8 cellular contexts compared by ENCODE assay signal in the genomic region with DNA sequence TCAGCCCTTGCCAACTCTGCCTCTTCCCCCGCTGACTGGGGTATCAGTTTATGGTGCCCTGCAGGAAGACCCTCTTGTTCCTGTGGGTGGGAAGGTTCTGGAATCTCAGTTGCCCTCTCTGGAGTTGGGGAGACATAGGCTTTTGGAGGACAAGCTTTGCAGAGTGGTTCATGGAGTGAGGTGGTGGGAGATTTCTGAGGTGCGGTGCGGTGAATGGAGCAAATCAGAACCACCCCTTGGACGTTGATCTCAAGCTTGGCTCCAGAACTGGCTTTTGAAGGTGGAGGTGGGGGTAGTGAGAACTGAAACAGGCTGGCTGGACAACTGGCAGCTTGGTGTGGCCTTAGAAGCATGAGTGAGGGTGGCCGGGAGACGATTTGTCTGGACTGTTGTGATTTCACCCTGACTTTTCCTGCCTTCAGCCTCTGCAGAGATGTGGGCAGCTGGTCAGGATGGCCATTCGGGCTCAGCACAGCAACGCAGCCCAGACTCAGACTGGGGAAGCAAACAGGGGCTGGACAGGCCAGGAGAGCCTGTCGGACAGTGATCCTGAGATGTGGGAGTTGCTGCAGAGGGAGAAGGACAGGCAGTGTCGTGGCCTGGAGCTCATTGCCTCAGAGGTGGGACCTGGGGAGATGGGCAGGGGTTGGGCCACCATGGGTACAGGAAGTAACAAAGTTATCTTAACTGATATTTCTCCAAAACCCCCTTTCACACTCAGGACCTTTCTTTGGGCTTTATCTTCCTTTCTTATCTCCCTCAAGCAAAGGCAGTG. TPM values are rescaled to one million over a fixed set of nuclear protein-coding genes. Genes with fewer than 3 reads are reported as not detected.
A peak's percentile ranks its signal among the peaks of the same experiment; 100 is the strongest.
DNase-seq lines count a peak whose midpoint lies in the region; ATAC-seq, FAIRE-seq and TF ChIP-seq lines count a peak whose summit lies in the region.

No MANE protein-coding gene starts in this region.

- H3K4me3 ChIP-seq in A549 (peak overlapping the region; percentile 78), HUES48 (ENCODE audit: low read depth, low read length) (peak overlapping the region; percentile 76), cardiac fibroblast (replicated peaks in 1 of 2; ENCODE audit: low read depth in 2 of 2, low read length in 2 of 2) (peak overlapping the region; percentile 66), mesodermal cell (ENCODE audit: extremely low read depth, insufficient read depth, low read length, poor library complexity, severe bottlenecking) (peak overlapping the region; percentile 79)

- no peak for TF ChIP-seq EP300 in A549 (IDR thresholded peaks at IDR 0.05)

- no peak for TF ChIP-seq CTCF in A549 (IDR thresholded peaks at IDR 0.05)
- TF ChIP-seq CTCF in cardiac fibroblast (IDR thresholded peaks at IDR 0.05; ENCODE audit: low read depth, low read length): no peak

- no peak for ATAC-seq in A549

- no peak for TF ChIP-seq POLR2A in A549 (IDR thresholded peaks at IDR 0.05; ENCODE audit: low read length)

- POLR2A ChIA-PET in A549 (lab: Yijun Ruan, JAX): interaction anchor here (0.6 to 2.6 kb wide), 3 partner anchors 9 to 541 kb away, joined by 4 to 20 read pairs (median 6); no protein-coding TSS in a partner anchor

- peak overlapping the region; percentile 82 to 95 for H3K27ac ChIP-seq in A549
- peak overlapping the region; percentile 95 for H3K27ac ChIP-seq in HUES48 (ENCODE audit: low read depth, low read length)
- H3K27ac ChIP-seq in mesodermal cell (ENCODE audit: low read depth, low read length, severe bottlenecking): peak overlapping the region; percentile 100

- H3K36me3 ChIP-seq in HUES48 (ENCODE audit: control insufficient read depth, insufficient read depth, low read length) (peaks cover 41% of the 10 kb centered on the region), mesodermal cell (ENCODE audit: control insufficient read depth, insufficient read depth, low read length) (peaks cover 47% of the 10 kb centered on the region)

- H3K27me3 ChIP-seq in HUES48 (ENCODE audit: control insufficient read depth, insufficient read depth, low read length): peaks cover 52% of the 10 kb centered on the region

- peak overlapping the region; percentile 98 for H3K4me2 ChIP-seq in A549

- no peak for FAIRE-seq in A549 (lab: Jason Lieb, UNC)

- no peak for TF ChIP-seq RAD21 in A549 (conservative IDR thresholded peaks at IDR 0.05 in 1 of 2, IDR thresholded peaks at IDR 0.05 in 1 of 2)

- CTCF ChIA-PET in A549 (lab: Yijun Ruan, JAX): interaction anchor here (0.7 to 26.5 kb wide), 10 partner anchors 11 to 354 kb away, joined by 3 to 615 read pairs (median 3); a partner anchor contains a TSS

- DNase-seq in A549 (ENCODE audit: low read depth in 1 of 2, low spot score in 1 of 2) (no peak), cardiac fibroblast (ENCODE audit: low read depth in 2 of 2) (no peak), NCI-H69 (lab: John Stamatoyannopoulos, UW) (no peak), MV-4-11 (lab: John Stamatoyannopoulos, UW) (no peak), hepatic stellate cell (ENCODE audit: low spot score) (no peak), NCI-H524 treated with DMSO at 0.1 percent for 48 hours (lab: John Stamatoyannopoulos, UW) (no peak)

- peak overlapping the region; percentile 92 for H3K9ac ChIP-seq in HUES48 (ENCODE audit: low read depth, low read length)

- no peaks in the 10 kb centered on the region for H3K9me3 ChIP-seq in A549
- no peaks in the 10 kb centered on the region for H3K9me3 ChIP-seq in HUES48 (ENCODE audit: control insufficient read depth, insufficient read depth, low read length)
- no peaks in the 10 kb centered on the region for H3K9me3 ChIP-seq in mesodermal cell (ENCODE audit: control insufficient read depth, low read length)

- H3K4me1 ChIP-seq in A549 (peaks cover 12% of the 10 kb centered on the region; the same call in 2 of the 3 replicates), HUES48 (ENCODE audit: control insufficient read depth, insufficient read depth, low read length) (peaks cover 30% of the 10 kb centered on the region), mesodermal cell (ENCODE audit: control insufficient read depth, insufficient read depth, low read length, poor library complexity, severe bottlenecking) (peaks cover 34% of the 10 kb centered on the region)

- WGBS in A549 (ENCODE audit: missing lambda C conversion rate): 66% methylated on average over 10 of the region's 10 CpGs
- WGBS in mesodermal cell (ENCODE audit: insufficient coverage in 2 of 2), 2 experiments: 52 to 76% methylated on average over 5 to 9 of the region's 10 CpGs

TF ChIP-seq in A549, 52 proteins besides CTCF, POLR2A, EP300 and RAD21:
- TF ChIP-seq, protein P1, sequence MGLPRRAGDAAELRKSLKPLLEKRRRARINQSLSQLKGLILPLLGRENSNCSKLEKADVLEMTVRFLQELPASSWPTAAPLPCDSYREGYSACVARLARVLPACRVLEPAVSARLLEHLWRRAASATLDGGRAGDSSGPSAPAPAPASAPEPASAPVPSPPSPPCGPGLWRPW (IDR thresholded peaks at IDR 0.05): no peak
- no peak for TF ChIP-seq MAZ (IDR thresholded peaks at IDR 0.05; ENCODE audit: borderline replicate concordance, low read depth, low read length)
- TF ChIP-seq, protein P2, sequence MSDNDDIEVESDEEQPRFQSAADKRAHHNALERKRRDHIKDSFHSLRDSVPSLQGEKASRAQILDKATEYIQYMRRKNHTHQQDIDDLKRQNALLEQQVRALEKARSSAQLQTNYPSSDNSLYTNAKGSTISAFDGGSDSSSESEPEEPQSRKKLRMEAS (IDR thresholded peaks at IDR 0.05): no peak
- no peak for TF ChIP-seq EHMT2 (IDR thresholded peaks at IDR 0.05; ENCODE audit: low read depth)
- no peak for TF ChIP-seq ZNF302 (CRISPR knock-in tag; IDR thresholded peaks at IDR 0.05)
- TF ChIP-seq HEYL (CRISPR knock-in tag; IDR thresholded peaks at IDR 0.05): no peak
- no peak for TF ChIP-seq SREBF2 (IDR thresholded peaks at IDR 0.05)
- TF ChIP-seq HOXB5 (CRISPR knock-in tag; IDR thresholded peaks at IDR 0.05): no peak
- TF ChIP-seq BHLHE40 (IDR thresholded peaks at IDR 0.05; ENCODE audit: low read depth, low read length): no peak
- no peak for TF ChIP-seq CBX2 (IDR thresholded peaks at IDR 0.05; ENCODE audit: borderline replicate concordance, low read depth)
- no peak for TF ChIP-seq POLR2AphosphoS2 (conservative IDR thresholded peaks at IDR 0.05; ENCODE audit: low read length)
- TF ChIP-seq ZFP36 (IDR thresholded peaks at IDR 0.05; ENCODE audit: borderline replicate concordance, partially characterized antibody): no peak

RNA-seq across cellular contexts. Expression of a gene that starts 1.1 kb away (rescaled TPM):
- polyA plus RNA-seq in A549 (2011; rRNA removed) (110 and 113 TPM in 2 replicates), A549 (2017; fragmentation: RNase III; extraction: RNeasy Plus Mini Kit Qiagen cat#74134 plus additional on column Dnase treatment) (150 to 166 TPM (median 156 TPM) in 3 replicates)
- 303 and 306 TPM in 2 replicates for polyA plus RNA-seq in A549 (2012; cell fraction: cytosol; rRNA removed)
- 517 and 642 TPM in 2 replicates for polyA plus RNA-seq in A549 (2012; cell fraction: nucleus; rRNA removed)
- polyA minus RNA-seq in A549 (2011; rRNA and poly(A)+ RNA removed): 161 and 189 TPM in 2 replicates
- polyA plus RNA-seq in mesodermal cell (2013, experiment 1 of 2): 166 TPM
- polyA plus RNA-seq in mesodermal cell (2013, experiment 2 of 2): 157 TPM

RNA-seq across cellular contexts. Expression of a gene that starts 14.0 kb away (rescaled TPM):
- polyA plus RNA-seq in A549 (2011; rRNA removed): 0.52 and 0.69 TPM in 2 replicates
- polyA plus RNA-seq in A549 (2012; cell fraction: cytosol; rRNA removed): 1.9 and 2.9 TPM in 2 replicates
- polyA plus RNA-seq in A549 (2012; cell fraction: nucleus; rRNA removed): 2.4 and 3.2 TPM in 2 replicates
- polyA plus RNA-seq in A549 (2017; fragmentation: RNase III; extraction: RNeasy Plus Mini Kit Qiagen cat#74134 plus additional on column Dnase treatment): 3.3 to 4.5 TPM (median 3.5 TPM) in 3 replicates
- polyA minus RNA-seq in A549 (2011; rRNA and poly(A)+ RNA removed): 0.95 and 1.5 TPM in 2 replicates
- polyA plus RNA-seq in mesodermal cell (2013, experiment 1 of 2): 1.3 TPM
- 0.91 TPM for polyA plus RNA-seq in mesodermal cell (2013, experiment 2 of 2)

RNA-seq across cellular contexts. Expression of a gene that starts 20.4 kb away (rescaled TPM):
- polyA plus RNA-seq in A549 (2011; rRNA removed): 0.40 and 0.62 TPM in 2 replicates
- polyA plus RNA-seq in A549 (2012; cell fraction: cytosol; rRNA removed): 0.32 and 0.41 TPM in 2 replicates
- polyA plus RNA-seq in A549 (2012; cell fraction: nucleus; rRNA removed): 1.8 and 2.2 TPM in 2 replicates
- polyA plus RNA-seq in A549 (2017; fragmentation: RNase III; extraction: RNeasy Plus Mini Kit Qiagen cat#74134 plus additional on column Dnase treatment): 0.43 to 0.59 TPM (median 0.54 TPM) in 3 replicates
- polyA minus RNA-seq in A549 (2011; rRNA and poly(A)+ RNA removed): 0.45 and 0.68 TPM in 2 replicates
- 3.3 TPM for polyA plus RNA-seq in mesodermal cell (2013, experiment 1 of 2)
- 1.4 TPM for polyA plus RNA-seq in mesodermal cell (2013, experiment 2 of 2)
